ENCODE assay signal across 1 cellular context in genomic region chr11:73361953-73362776, GRCh38.
TF ChIP-seq lines count a peak whose summit lies in the region.

No MANE protein-coding gene starts in this region.

TF ChIP-seq in WTC11, 78 proteins besides CTCF, POLR2A, EP300 and RAD21 (continued from another document):
- no peak for TF ChIP-seq KAT7 (CRISPR knock-in tag; IDR thresholded peaks at IDR 0.05; ENCODE audit: borderline replicate concordance)
- no peak for TF ChIP-seq TCF7 (CRISPR knock-in tag; IDR thresholded peaks at IDR 0.05; ENCODE audit: low read depth)
- TF ChIP-seq SP1 (CRISPR knock-in tag; conservative IDR thresholded peaks at IDR 0.05), result peak; percentile 96
